In genomic region chr12:50739611-50740010, GRCh38 we compare ENCODE assay signal across 20 cellular contexts.
"Had no signal": no experiment of that assay in that cellular context is flagged by ENCODE, and none has a peak within 500 bp of the region (broad histone marks: within the 10 kb centered on the region; RNA-seq: fewer than 3 reads in every experiment).

No MANE protein-coding gene starts in this region.

- H3K4me2 ChIP-seq: hepatocyte had no signal

- H3K27ac ChIP-seq: hepatocyte, right atrium auricular region, transverse colon had no signal

- DNase-seq: activated B cell treated with CpG ODN at 0.5 μM for 24 hours; activated CD4-positive, alpha-beta T cell treated with anti-CD3 and anti-CD28 coated beads, Interleukin-2, amount 50 U/mL, for 1 hour; activated gamma-delta T cell treated with Interleukin-2 at 50 U/mL for 16 hours; activated naive CD8-positive, alpha-beta T cell treated with anti-CD3 and anti-CD28 coated beads for 36 hours; activated T-cell treated with anti-CD3 and anti-CD28 coated beads, Interleukin-2, amount 50 U/mL, for 48 hours; amygdala; cerebellar nuclear complex; effector memory CD4-positive, alpha-beta T cell; kidney; mesendoderm; occipital lobe; stimulated activated CD4-positive, alpha-beta T cell treated with anti-CD3 and anti-CD28 coated beads, Interleukin-15, amount 100 ng/mL, for 24 hours; stimulated activated CD4-positive, alpha-beta T cell treated with anti-CD3 and anti-CD28 coated beads, Interleukin-4, amount 100 ng/mL, for 1 hour; stimulated activated naive CD4-positive, alpha-beta T cell; substantia nigra; T-helper 17 cell; transverse colon had no signal

- H3K79me2 ChIP-seq: hepatocyte had no signal

- H3K4me1 ChIP-seq: right atrium auricular region, transverse colon had no signal

- H2AFZ ChIP-seq: hepatocyte had no signal

- H3K27me3 ChIP-seq: hepatocyte, right atrium auricular region, transverse colon had no signal

- H3K9me3 ChIP-seq: right atrium auricular region, transverse colon had no signal

- ATAC-seq: T-helper 17 cell had no signal

- H3K4me3 ChIP-seq: hepatocyte, right atrium auricular region, transverse colon had no signal

- FAIRE-seq: kidney, TTC549 had no signal
